8 cellular contexts compared by ENCODE assay signal in genomic region chr7:2519119-2519930, GRCh38. TPM values are rescaled to one million over a fixed set of nuclear protein-coding genes. Genes with fewer than 3 reads are reported as not detected.
DNase-seq lines count a peak whose midpoint lies in the region; ATAC-seq and TF ChIP-seq lines count a peak whose summit lies in the region.

LFNG (plus strand) TSS chr7:2519774; CDS start chr7:2519862, 88 bp downstream.

- no peaks in the 10 kb centered on the region for H3K27me3 Mint-ChIP-seq in natural killer cell treated with Interleukin-12 subunit alpha and Interleukin-12 subunit beta and Interleukin-15 and Interleukin-18, amount 100 ng/mL, for 72 hours

- no peaks in the 10 kb centered on the region for H3K36me3 Mint-ChIP-seq in natural killer cell treated with Interleukin-12 subunit alpha and Interleukin-12 subunit beta and Interleukin-15 and Interleukin-18, amount 100 ng/mL, for 72 hours

- peak; percentile 80 for DNase-seq in DND-41
- DNase-seq in KBM-7: peak; percentile 90
- DNase-seq in RPMI7951 (ENCODE audit: low read depth): peak; percentile 93
- DNase-seq in activated T-helper 1 cell treated with anti-CD3 and anti-CD28 coated beads, Interleukin-2, amount 50 U/mL, for 16 hours (ENCODE audit: low read depth in 1 of 2, low spot score in 1 of 2): peak; percentile 62 to 78
- DNase-seq in fibroblast of peridontal ligament (ENCODE audit: extremely low read depth): peak; percentile 74
- DNase-seq in natural killer cell treated with Interleukin-12 subunit alpha and Interleukin-12 subunit beta and Interleukin-15 and Interleukin-18, amount 100 ng/mL, for 72 hours (ENCODE audit: low spot score): peak; percentile 93
- DNase-seq in stimulated activated naive CD8-positive, alpha-beta T cell treated with anti-CD3 and anti-CD28 coated beads, Interleukin-15, Interleukin-2, amounts not matched to agents 100 U/mL and 50 U/mL, for 24 hours: peak; percentile 92

- H3K9me3 Mint-ChIP-seq in natural killer cell treated with Interleukin-12 subunit alpha and Interleukin-12 subunit beta and Interleukin-15 and Interleukin-18, amount 100 ng/mL, for 72 hours: no peaks in the 10 kb centered on the region

- no peaks in the 10 kb centered on the region for H3K36me3 ChIP-seq in DND-41 (ENCODE audit: insufficient read depth, low read length)

- ATAC-seq in DND-41 (ENCODE audit: insufficient read depth, low read depth) (peak; percentile 81), GM21717 (IDR thresholded peaks at IDR 0.05; ENCODE audit: unreplicated experiment) (peak; percentile 71)
- ATAC-seq in natural killer cell treated with Interleukin-12 subunit alpha and Interleukin-12 subunit beta and Interleukin-15 and Interleukin-18, amount 100 ng/mL, for 72 hours: peak; percentile 87 to 88
- peak; percentile 73 for ATAC-seq in stimulated activated naive CD8-positive, alpha-beta T cell treated with anti-CD3 and anti-CD28 coated beads, Interleukin-15, Interleukin-2, amounts not matched to agents 100 U/mL and 50 U/mL, for 24 hours

- H3K79me2 ChIP-seq in DND-41 (ENCODE audit: insufficient read depth, low read length): no peaks in the 10 kb centered on the region

- peaks cover 18 to 19% of the 10 kb centered on the region in 2 donors for H3K4me1 Mint-ChIP-seq in natural killer cell treated with Interleukin-12 subunit alpha and Interleukin-12 subunit beta and Interleukin-15 and Interleukin-18, amount 100 ng/mL, for 72 hours (ENCODE audit: low read depth in 2 of 2)

- peaks cover 8% of the 10 kb centered on the region for H3K27me3 ChIP-seq in DND-41 (ENCODE audit: insufficient read depth, low read length, poor library complexity)

- peak within 1 kb of the TSS in 1 of 2 experiments; percentile 54; a peak in 2 of 4 replicates for H3K4me3 ChIP-seq in DND-41 (ENCODE audit: low read depth in 1 of 2, low read length in 2 of 2)

- no peaks in the 10 kb centered on the region for H3K9me3 ChIP-seq in DND-41 (ENCODE audit: insufficient read depth, low read length, severe bottlenecking)

- peak within 1 kb of the TSS; percentile 77 to 78 for H3K27ac Mint-ChIP-seq in natural killer cell treated with Interleukin-12 subunit alpha and Interleukin-12 subunit beta and Interleukin-15 and Interleukin-18, amount 100 ng/mL, for 72 hours

- no peak for TF ChIP-seq CTCF in DND-41 (IDR thresholded peaks at IDR 0.05; ENCODE audit: borderline replicate concordance, extremely low read depth, low read length, poor library complexity, severe bottlenecking)

- H3K27ac ChIP-seq in DND-41 (ENCODE audit: low read length): no peak within 1 kb of the TSS

- H3K4me1 ChIP-seq in DND-41 (ENCODE audit: insufficient read depth, low read length): peaks cover 39% of the 10 kb centered on the region

- peak within 1 kb of the TSS; percentile 53; the same call in 1 of the 2 replicates for H2AFZ ChIP-seq in DND-41 (ENCODE audit: low read depth, low read length)

- peak within 1 kb of the TSS; percentile 77 for H3K4me2 ChIP-seq in DND-41 (ENCODE audit: insufficient read depth, low read length)

- peak within 1 kb of the TSS; percentile 90 for H3K4me3 Mint-ChIP-seq in natural killer cell treated with Interleukin-12 subunit alpha and Interleukin-12 subunit beta and Interleukin-15 and Interleukin-18, amount 100 ng/mL, for 72 hours

- H4K20me1 ChIP-seq in DND-41 (ENCODE audit: insufficient read depth, low read length): peaks cover 24% of the 10 kb centered on the region

- in situ Hi-C loops in KBM-7 (cut with MboI; ENCODE audit: low pct_unique_long_range_greater_than_20kb, low sequenced_read_pairs): no loop called here

- peak within 1 kb of the TSS; percentile 43 for H3K9ac ChIP-seq in DND-41 (ENCODE audit: low read depth, low read length)

RNA-seq across cellular contexts. Expression of gene LFNG, which starts in this region (rescaled TPM):
- 19.1 and 28.5 TPM in 2 replicates for total RNA-seq in RPMI7951 (2014; rRNA removed; shearing (Covaris generic))
- total RNA-seq in natural killer cell treated with Interleukin-12 subunit alpha and Interleukin-12 subunit beta and Interleukin-15 and Interleukin-18, amount 100 ng/mL, for 72 hours: 100 to 1,000 TPM in 1 of 2 donors, 10 to 100 TPM in 1; 89.8 to 153 TPM
